ENCODE assay signal across 2 cellular contexts in genomic region chr4:182806259-182807252, GRCh38.
TF ChIP-seq lines count a peak whose summit lies in the region.

No MANE protein-coding gene starts in this region.

TF ChIP-seq in GM23338, 12 proteins besides CTCF, POLR2A, EP300 and RAD21 (continued from another document):
- TF ChIP-seq REST (IDR thresholded peaks at IDR 0.05; ENCODE audit: unreplicated experiment) (no peak), EZH2 (IDR thresholded peaks at IDR 0.05; ENCODE audit: low read depth, unreplicated experiment) (no peak), POLR2AphosphoS5 (IDR thresholded peaks at IDR 0.05; ENCODE audit: low read depth) (no peak), ETS1 (IDR thresholded peaks at IDR 0.05) (no peak), CREB1 (CRISPR knock-in tag; IDR thresholded peaks at IDR 0.05; ENCODE audit: low read depth) (no peak; the same call in 1 of the 2 replicates), STAT1 (IDR thresholded peaks at IDR 0.05; ENCODE audit: unreplicated experiment) (no peak), ZNF331 (CRISPR knock-in tag; IDR thresholded peaks at IDR 0.05; ENCODE audit: low read depth) (no peak)
- TF ChIP-seq, protein P1, sequence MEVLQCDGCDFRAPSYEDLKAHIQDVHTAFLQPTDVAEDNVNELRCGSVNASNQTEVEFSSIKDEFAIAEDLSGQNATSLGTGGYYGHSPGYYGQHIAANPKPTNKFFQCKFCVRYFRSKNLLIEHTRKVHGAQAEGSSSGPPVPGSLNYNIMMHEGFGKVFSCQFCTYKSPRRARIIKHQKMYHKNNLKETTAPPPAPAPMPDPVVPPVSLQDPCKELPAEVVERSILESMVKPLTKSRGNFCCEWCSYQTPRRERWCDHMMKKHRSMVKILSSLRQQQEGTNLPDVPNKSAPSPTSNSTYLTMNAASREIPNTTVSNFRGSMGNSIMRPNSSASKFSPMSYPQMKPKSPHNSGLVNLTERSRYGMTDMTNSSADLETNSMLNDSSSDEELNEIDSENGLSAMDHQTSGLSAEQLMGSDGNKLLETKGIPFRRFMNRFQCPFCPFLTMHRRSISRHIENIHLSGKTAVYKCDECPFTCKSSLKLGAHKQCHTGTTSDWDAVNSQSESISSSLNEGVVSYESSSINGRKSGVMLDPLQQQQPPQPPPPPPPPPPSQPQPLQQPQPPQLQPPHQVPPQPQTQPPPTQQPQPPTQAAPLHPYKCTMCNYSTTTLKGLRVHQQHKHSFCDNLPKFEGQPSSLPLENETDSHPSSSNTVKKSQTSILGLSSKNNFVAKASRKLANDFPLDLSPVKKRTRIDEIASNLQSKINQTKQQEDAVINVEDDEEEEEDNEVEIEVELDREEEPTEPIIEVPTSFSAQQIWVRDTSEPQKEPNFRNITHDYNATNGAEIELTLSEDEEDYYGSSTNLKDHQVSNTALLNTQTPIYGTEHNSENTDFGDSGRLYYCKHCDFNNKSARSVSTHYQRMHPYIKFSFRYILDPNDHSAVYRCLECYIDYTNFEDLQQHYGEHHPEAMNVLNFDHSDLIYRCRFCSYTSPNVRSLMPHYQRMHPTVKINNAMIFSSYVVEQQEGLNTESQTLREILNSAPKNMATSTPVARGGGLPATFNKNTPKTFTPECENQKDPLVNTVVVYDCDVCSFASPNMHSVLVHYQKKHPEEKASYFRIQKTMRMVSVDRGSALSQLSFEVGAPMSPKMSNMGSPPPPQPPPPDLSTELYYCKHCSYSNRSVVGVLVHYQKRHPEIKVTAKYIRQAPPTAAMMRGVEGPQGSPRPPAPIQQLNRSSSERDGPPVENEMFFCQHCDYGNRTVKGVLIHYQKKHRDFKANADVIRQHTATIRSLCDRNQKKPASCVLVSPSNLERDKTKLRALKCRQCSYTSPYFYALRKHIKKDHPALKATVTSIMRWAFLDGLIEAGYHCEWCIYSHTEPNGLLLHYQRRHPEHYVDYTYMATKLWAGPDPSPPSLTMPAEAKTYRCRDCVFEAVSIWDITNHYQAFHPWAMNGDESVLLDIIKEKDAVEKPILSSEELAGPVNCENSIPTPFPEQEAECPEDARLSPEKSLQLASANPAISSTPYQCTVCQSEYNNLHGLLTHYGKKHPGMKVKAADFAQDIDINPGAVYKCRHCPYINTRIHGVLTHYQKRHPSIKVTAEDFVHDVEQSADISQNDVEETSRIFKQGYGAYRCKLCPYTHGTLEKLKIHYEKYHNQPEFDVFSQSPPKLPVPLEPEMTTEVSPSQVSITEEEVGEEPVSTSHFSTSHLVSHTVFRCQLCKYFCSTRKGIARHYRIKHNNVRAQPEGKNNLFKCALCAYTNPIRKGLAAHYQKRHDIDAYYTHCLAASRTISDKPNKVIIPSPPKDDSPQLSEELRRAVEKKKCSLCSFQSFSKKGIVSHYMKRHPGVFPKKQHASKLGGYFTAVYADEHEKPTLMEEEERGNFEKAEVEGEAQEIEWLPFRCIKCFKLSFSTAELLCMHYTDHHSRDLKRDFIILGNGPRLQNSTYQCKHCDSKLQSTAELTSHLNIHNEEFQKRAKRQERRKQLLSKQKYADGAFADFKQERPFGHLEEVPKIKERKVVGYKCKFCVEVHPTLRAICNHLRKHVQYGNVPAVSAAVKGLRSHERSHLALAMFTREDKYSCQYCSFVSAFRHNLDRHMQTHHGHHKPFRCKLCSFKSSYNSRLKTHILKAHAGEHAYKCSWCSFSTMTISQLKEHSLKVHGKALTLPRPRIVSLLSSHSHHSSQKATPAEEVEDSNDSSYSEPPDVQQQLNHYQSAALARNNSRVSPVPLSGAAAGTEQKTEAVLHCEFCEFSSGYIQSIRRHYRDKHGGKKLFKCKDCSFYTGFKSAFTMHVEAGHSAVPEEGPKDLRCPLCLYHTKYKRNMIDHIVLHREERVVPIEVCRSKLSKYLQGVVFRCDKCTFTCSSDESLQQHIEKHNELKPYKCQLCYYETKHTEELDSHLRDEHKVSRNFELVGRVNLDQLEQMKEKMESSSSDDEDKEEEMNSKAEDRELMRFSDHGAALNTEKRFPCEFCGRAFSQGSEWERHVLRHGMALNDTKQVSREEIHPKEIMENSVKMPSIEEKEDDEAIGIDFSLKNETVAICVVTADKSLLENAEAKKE (CRISPR knock-in tag; IDR thresholded peaks at IDR 0.05) = no peak

TF ChIP-seq in GM12878, 131 proteins besides CTCF, POLR2A, EP300 and RAD21 (continued from another document and continues in another):
- TF ChIP-seq, protein P2, sequence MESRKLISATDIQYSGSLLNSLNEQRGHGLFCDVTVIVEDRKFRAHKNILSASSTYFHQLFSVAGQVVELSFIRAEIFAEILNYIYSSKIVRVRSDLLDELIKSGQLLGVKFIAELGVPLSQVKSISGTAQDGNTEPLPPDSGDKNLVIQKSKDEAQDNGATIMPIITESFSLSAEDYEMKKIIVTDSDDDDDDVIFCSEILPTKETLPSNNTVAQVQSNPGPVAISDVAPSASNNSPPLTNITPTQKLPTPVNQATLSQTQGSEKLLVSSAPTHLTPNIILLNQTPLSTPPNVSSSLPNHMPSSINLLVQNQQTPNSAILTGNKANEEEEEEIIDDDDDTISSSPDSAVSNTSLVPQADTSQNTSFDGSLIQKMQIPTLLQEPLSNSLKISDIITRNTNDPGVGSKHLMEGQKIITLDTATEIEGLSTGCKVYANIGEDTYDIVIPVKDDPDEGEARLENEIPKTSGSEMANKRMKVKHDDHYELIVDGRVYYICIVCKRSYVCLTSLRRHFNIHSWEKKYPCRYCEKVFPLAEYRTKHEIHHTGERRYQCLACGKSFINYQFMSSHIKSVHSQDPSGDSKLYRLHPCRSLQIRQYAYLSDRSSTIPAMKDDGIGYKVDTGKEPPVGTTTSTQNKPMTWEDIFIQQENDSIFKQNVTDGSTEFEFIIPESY (IDR thresholded peaks at IDR 0.05) = no peak
- TF ChIP-seq CBX5 (IDR thresholded peaks at IDR 0.05; ENCODE audit: low read depth) (no peak; the same call in 1 of the 2 replicates), SMC3 (IDR thresholded peaks at IDR 0.05; ENCODE audit: borderline replicate concordance, low read length) (peak; percentile 46; the same call in 1 of the 2 replicates), SIN3A (IDR thresholded peaks at IDR 0.05; ENCODE audit: low read depth, low read length) (no peak), PRDM15 (CRISPR knock-in tag; IDR thresholded peaks at IDR 0.05) (no peak), WRNIP1 (IDR thresholded peaks at IDR 0.05; ENCODE audit: borderline replicate concordance, low read depth, low read length) (no peak), ZNF217 (IDR thresholded peaks at IDR 0.05) (no peak), CHD4 (IDR thresholded peaks at IDR 0.05) (no peak), DPF2 (IDR thresholded peaks at IDR 0.05) (peak; percentile 56; the same call in 1 of the 2 replicates), KAT2A (conservative IDR thresholded peaks at IDR 0.05; ENCODE audit: control insufficient read depth, low read depth, low read length) (no peak), ZBED1 (IDR thresholded peaks at IDR 0.05; ENCODE audit: borderline replicate concordance) (no peak), ETV6 (conservative IDR thresholded peaks at IDR 0.05 in 1 of 2, IDR thresholded peaks at IDR 0.05 in 1 of 2; ENCODE audit: borderline replicate concordance in 1 of 2, low read depth in 1 of 2) (0 out of 4 replicates have a peak, but pooled peaks of 1 of the 2 experiments have one; percentile 12), MYC (IDR thresholded peaks at IDR 0.05; ENCODE audit: insufficient read depth, insufficient read length, insufficient replicate concordance, low read length, severe bottlenecking) (no peak), CREB1 (IDR thresholded peaks at IDR 0.05; ENCODE audit: low read depth) (no peak), JUND (IDR thresholded peaks at IDR 0.05; ENCODE audit: low read depth, low read length) (no peak), ZNF384 (IDR thresholded peaks at IDR 0.05; ENCODE audit: borderline replicate concordance, low read depth, low read length) (no peak), ZNF207 (IDR thresholded peaks at IDR 0.05; ENCODE audit: borderline replicate concordance) (no peak), YBX1 (IDR thresholded peaks at IDR 0.05) (no peak), ZNF24 (IDR thresholded peaks at IDR 0.05) (no peak), EGR1 (IDR thresholded peaks at IDR 0.05; ENCODE audit: borderline replicate concordance in 1 of 2, low read depth in 2 of 2, low read length in 2 of 2) (0 out of 3 replicates have a peak, but pooled peaks of 1 of the 2 experiments have one; percentile 16), CHD2 (IDR thresholded peaks at IDR 0.05; ENCODE audit: borderline replicate concordance, low read depth, low read length) (no peak), SREBF1 (IDR thresholded peaks at IDR 0.05; ENCODE audit: low read length) (no peak), NFIC (IDR thresholded peaks at IDR 0.05; ENCODE audit: low read depth, low read length) (no peak), MAX (IDR thresholded peaks at IDR 0.05; ENCODE audit: low read depth, low read length) (no peak), SUZ12 (IDR thresholded peaks at IDR 0.05; ENCODE audit: unreplicated experiment) (no peak), FOXM1 (IDR thresholded peaks at IDR 0.05; ENCODE audit: low read depth, low read length) (no peak), HDAC2 (IDR thresholded peaks at IDR 0.05) (no peak), SPI1 (IDR thresholded peaks at IDR 0.05; ENCODE audit: borderline replicate concordance, insufficient read depth, low read depth, low read length) (no peak), USF1 (IDR thresholded peaks at IDR 0.05; ENCODE audit: borderline replicate concordance, extremely low read length, insufficient read depth, low read depth, low read length) (no peak), TBL1XR1 (IDR thresholded peaks at IDR 0.05; ENCODE audit: low read depth, low read length) (no peak), POU2F2 (IDR thresholded peaks at IDR 0.05; ENCODE audit: borderline replicate concordance, low read depth, low read length) (no peak)
- TF ChIP-seq, protein P3, sequence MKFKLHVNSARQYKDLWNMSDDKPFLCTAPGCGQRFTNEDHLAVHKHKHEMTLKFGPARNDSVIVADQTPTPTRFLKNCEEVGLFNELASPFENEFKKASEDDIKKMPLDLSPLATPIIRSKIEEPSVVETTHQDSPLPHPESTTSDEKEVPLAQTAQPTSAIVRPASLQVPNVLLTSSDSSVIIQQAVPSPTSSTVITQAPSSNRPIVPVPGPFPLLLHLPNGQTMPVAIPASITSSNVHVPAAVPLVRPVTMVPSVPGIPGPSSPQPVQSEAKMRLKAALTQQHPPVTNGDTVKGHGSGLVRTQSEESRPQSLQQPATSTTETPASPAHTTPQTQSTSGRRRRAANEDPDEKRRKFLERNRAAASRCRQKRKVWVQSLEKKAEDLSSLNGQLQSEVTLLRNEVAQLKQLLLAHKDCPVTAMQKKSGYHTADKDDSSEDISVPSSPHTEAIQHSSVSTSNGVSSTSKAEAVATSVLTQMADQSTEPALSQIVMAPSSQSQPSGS (IDR thresholded peaks at IDR 0.05; ENCODE audit: low read length) = no peak
- TF ChIP-seq, protein P4, sequence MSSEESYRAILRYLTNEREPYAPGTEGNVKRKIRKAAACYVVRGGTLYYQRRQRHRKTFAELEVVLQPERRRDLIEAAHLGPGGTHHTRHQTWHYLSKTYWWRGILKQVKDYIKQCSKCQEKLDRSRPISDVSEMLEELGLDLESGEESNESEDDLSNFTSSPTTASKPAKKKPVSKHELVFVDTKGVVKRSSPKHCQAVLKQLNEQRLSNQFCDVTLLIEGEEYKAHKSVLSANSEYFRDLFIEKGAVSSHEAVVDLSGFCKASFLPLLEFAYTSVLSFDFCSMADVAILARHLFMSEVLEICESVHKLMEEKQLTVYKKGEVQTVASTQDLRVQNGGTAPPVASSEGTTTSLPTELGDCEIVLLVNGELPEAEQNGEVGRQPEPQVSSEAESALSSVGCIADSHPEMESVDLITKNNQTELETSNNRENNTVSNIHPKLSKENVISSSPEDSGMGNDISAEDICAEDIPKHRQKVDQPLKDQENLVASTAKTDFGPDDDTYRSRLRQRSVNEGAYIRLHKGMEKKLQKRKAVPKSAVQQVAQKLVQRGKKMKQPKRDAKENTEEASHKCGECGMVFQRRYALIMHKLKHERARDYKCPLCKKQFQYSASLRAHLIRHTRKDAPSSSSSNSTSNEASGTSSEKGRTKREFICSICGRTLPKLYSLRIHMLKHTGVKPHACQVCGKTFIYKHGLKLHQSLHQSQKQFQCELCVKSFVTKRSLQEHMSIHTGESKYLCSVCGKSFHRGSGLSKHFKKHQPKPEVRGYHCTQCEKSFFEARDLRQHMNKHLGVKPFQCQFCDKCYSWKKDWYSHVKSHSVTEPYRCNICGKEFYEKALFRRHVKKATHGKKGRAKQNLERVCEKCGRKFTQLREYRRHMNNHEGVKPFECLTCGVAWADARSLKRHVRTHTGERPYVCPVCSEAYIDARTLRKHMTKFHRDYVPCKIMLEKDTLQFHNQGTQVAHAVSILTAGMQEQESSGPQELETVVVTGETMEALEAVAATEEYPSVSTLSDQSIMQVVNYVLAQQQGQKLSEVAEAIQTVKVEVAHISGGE (CRISPR knock-in tag; IDR thresholded peaks at IDR 0.05) = no peak
